ENCODE assay signal across 1 cellular context in genomic region chr10:21807162-21807561, GRCh38.
TF ChIP-seq lines count a peak whose summit lies in the region.

No MANE protein-coding gene starts in this region.

TF ChIP-seq in K562, 482 proteins besides CTCF, POLR2A, EP300 and RAD21 (continued from another document and continues in another):
- peak; percentile 20; the same call in 1 of the 2 replicates for TF ChIP-seq L3MBTL2 (IDR thresholded peaks at IDR 0.05)
- TF ChIP-seq TCF7L2 (IDR thresholded peaks at IDR 0.05; ENCODE audit: low read depth, low read length): no peak
- TF ChIP-seq, protein P1, sequence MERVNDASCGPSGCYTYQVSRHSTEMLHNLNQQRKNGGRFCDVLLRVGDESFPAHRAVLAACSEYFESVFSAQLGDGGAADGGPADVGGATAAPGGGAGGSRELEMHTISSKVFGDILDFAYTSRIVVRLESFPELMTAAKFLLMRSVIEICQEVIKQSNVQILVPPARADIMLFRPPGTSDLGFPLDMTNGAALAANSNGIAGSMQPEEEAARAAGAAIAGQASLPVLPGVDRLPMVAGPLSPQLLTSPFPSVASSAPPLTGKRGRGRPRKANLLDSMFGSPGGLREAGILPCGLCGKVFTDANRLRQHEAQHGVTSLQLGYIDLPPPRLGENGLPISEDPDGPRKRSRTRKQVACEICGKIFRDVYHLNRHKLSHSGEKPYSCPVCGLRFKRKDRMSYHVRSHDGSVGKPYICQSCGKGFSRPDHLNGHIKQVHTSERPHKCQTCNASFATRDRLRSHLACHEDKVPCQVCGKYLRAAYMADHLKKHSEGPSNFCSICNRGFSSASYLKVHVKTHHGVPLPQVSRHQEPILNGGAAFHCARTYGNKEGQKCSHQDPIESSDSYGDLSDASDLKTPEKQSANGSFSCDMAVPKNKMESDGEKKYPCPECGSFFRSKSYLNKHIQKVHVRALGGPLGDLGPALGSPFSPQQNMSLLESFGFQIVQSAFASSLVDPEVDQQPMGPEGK (CRISPR knock-in tag; IDR thresholded peaks at IDR 0.05; ENCODE audit: borderline replicate concordance): no peak
- no peak for TF ChIP-seq NR1H2 (CRISPR knock-in tag; IDR thresholded peaks at IDR 0.05)
- TF ChIP-seq CBFA2T2 (conservative IDR thresholded peaks at IDR 0.05): peak; percentile 90
- peak; percentile 71 for TF ChIP-seq CHAMP1 (IDR thresholded peaks at IDR 0.05)
- TF ChIP-seq SIX5 (IDR thresholded peaks at IDR 0.05; ENCODE audit: borderline replicate concordance in 1 of 2, insufficient read depth in 1 of 2, low read depth in 1 of 2, low read length in 2 of 2): no peak
- TF ChIP-seq JUND (IDR thresholded peaks at IDR 0.05; ENCODE audit: borderline replicate concordance, low read depth, low read length): peak; percentile 48; the same call in 1 of the 2 replicates
- peak; percentile 57; the same call in 1 of the 3 replicates for TF ChIP-seq JUND (tag; IDR thresholded peaks at IDR 0.05; ENCODE audit: borderline replicate concordance, low read depth, low read length)
- TF ChIP-seq, protein P2, sequence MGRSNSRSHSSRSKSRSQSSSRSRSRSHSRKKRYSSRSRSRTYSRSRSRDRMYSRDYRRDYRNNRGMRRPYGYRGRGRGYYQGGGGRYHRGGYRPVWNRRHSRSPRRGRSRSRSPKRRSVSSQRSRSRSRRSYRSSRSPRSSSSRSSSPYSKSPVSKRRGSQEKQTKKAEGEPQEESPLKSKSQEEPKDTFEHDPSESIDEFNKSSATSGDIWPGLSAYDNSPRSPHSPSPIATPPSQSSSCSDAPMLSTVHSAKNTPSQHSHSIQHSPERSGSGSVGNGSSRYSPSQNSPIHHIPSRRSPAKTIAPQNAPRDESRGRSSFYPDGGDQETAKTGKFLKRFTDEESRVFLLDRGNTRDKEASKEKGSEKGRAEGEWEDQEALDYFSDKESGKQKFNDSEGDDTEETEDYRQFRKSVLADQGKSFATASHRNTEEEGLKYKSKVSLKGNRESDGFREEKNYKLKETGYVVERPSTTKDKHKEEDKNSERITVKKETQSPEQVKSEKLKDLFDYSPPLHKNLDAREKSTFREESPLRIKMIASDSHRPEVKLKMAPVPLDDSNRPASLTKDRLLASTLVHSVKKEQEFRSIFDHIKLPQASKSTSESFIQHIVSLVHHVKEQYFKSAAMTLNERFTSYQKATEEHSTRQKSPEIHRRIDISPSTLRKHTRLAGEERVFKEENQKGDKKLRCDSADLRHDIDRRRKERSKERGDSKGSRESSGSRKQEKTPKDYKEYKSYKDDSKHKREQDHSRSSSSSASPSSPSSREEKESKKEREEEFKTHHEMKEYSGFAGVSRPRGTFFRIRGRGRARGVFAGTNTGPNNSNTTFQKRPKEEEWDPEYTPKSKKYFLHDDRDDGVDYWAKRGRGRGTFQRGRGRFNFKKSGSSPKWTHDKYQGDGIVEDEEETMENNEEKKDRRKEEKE (IDR thresholded peaks at IDR 0.05; ENCODE audit: borderline replicate concordance in 1 of 2, control insufficient read depth in 1 of 2, low read depth in 2 of 2, low read length in 1 of 2): peak in 1 of 2 experiments; percentile 81; a peak in 1 of 4 replicates
- TF ChIP-seq CHD4 (IDR thresholded peaks at IDR 0.05; ENCODE audit: insufficient read depth, insufficient replicate concordance, low read depth, low read length, poor library complexity, severe bottlenecking): no peak
- TF ChIP-seq ZNF830 (CRISPR knock-in tag; IDR thresholded peaks at IDR 0.05): no peak
- TF ChIP-seq, protein P3, sequence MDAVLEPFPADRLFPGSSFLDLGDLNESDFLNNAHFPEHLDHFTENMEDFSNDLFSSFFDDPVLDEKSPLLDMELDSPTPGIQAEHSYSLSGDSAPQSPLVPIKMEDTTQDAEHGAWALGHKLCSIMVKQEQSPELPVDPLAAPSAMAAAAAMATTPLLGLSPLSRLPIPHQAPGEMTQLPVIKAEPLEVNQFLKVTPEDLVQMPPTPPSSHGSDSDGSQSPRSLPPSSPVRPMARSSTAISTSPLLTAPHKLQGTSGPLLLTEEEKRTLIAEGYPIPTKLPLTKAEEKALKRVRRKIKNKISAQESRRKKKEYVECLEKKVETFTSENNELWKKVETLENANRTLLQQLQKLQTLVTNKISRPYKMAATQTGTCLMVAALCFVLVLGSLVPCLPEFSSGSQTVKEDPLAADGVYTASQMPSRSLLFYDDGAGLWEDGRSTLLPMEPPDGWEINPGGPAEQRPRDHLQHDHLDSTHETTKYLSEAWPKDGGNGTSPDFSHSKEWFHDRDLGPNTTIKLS (IDR thresholded peaks at IDR 0.05; ENCODE audit: borderline replicate concordance, low read depth): peak; percentile 33; the same call in 1 of the 2 replicates
- TF ChIP-seq ETV5 (CRISPR knock-in tag; IDR thresholded peaks at IDR 0.05; ENCODE audit: low read depth): peak; percentile 98
- TF ChIP-seq, protein P4, sequence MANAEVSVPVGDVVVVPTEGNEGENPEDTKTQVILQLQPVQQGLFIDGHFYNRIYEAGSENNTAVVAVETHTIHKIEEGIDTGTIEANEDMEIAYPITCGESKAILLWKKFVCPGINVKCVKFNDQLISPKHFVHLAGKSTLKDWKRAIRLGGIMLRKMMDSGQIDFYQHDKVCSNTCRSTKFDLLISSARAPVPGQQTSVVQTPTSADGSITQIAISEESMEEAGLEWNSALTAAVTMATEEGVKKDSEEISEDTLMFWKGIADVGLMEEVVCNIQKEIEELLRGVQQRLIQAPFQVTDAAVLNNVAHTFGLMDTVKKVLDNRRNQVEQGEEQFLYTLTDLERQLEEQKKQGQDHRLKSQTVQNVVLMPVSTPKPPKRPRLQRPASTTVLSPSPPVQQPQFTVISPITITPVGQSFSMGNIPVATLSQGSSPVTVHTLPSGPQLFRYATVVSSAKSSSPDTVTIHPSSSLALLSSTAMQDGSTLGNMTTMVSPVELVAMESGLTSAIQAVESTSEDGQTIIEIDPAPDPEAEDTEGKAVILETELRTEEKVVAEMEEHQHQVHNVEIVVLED (CRISPR knock-in tag; IDR thresholded peaks at IDR 0.05): no peak
- TF ChIP-seq HIVEP1 (CRISPR knock-in tag; IDR thresholded peaks at IDR 0.05): no peak
- peak; percentile 93 for TF ChIP-seq PKNOX1 (IDR thresholded peaks at IDR 0.05)
- peak; percentile 36; the same call in 1 of the 2 replicates for TF ChIP-seq ESRRA (IDR thresholded peaks at IDR 0.05; ENCODE audit: borderline replicate concordance, low read depth)
- TF ChIP-seq, protein P5, sequence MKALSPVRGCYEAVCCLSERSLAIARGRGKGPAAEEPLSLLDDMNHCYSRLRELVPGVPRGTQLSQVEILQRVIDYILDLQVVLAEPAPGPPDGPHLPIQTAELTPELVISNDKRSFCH (CRISPR knock-in tag; IDR thresholded peaks at IDR 0.05): no peak
- TF ChIP-seq, protein P5 (tag; IDR thresholded peaks at IDR 0.05): 0 out of 2 replicates have a peak, but pooled peaks have one; percentile 54
- no peak for TF ChIP-seq HDAC8 (tag; IDR thresholded peaks at IDR 0.05)
- no peak for TF ChIP-seq VEZF1 (CRISPR knock-in tag; IDR thresholded peaks at IDR 0.05)
- 0 out of 2 replicates have a peak, but pooled peaks have one; percentile 56 for TF ChIP-seq MTA3 (IDR thresholded peaks at IDR 0.05; ENCODE audit: borderline replicate concordance)
- TF ChIP-seq ZNF197 (CRISPR knock-in tag; IDR thresholded peaks at IDR 0.05; ENCODE audit: low read depth): 0 out of 2 replicates have a peak, but pooled peaks have one; percentile 39
- TF ChIP-seq SMARCA5 (IDR thresholded peaks at IDR 0.05): no peak
- TF ChIP-seq NUFIP1 (IDR thresholded peaks at IDR 0.05; ENCODE audit: partially characterized antibody): no peak
- TF ChIP-seq CC2D1A (IDR thresholded peaks at IDR 0.05): peak; percentile 78; the same call in 1 of the 2 replicates
- TF ChIP-seq, protein P6, sequence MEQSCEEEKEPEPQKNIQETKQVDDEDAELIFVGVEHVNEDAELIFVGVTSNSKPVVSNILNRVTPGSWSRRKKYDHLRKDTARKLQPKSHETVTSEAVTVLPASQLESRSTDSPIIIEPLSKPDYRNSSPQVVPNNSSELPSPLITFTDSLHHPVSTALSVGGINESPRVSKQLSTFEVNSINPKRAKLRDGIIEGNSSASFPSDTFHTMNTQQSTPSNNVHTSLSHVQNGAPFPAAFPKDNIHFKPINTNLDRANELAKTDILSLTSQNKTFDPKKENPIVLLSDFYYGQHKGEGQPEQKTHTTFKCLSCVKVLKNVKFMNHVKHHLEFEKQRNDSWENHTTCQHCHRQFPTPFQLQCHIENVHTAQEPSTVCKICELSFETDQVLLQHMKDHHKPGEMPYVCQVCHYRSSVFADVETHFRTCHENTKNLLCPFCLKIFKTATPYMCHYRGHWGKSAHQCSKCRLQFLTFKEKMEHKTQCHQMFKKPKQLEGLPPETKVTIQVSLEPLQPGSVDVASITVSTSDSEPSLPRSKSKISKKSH (CRISPR knock-in tag; IDR thresholded peaks at IDR 0.05): no peak
- TF ChIP-seq TAF1 (IDR thresholded peaks at IDR 0.05; ENCODE audit: control insufficient read depth, extremely low read depth, insufficient read depth, low read length, severe bottlenecking): peak; percentile 57
- TF ChIP-seq, protein P7, sequence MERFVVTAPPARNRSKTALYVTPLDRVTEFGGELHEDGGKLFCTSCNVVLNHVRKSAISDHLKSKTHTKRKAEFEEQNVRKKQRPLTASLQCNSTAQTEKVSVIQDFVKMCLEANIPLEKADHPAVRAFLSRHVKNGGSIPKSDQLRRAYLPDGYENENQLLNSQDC (CRISPR knock-in tag; IDR thresholded peaks at IDR 0.05): no peak
- TF ChIP-seq ZNF274 (IDR thresholded peaks at IDR 0.05; ENCODE audit: borderline replicate concordance, low read depth, low read length): no peak
- no peak; the same call in 1 of the 2 replicates for TF ChIP-seq DMBX1 (CRISPR knock-in tag; IDR thresholded peaks at IDR 0.05; ENCODE audit: borderline replicate concordance)
- TF ChIP-seq, protein P8, sequence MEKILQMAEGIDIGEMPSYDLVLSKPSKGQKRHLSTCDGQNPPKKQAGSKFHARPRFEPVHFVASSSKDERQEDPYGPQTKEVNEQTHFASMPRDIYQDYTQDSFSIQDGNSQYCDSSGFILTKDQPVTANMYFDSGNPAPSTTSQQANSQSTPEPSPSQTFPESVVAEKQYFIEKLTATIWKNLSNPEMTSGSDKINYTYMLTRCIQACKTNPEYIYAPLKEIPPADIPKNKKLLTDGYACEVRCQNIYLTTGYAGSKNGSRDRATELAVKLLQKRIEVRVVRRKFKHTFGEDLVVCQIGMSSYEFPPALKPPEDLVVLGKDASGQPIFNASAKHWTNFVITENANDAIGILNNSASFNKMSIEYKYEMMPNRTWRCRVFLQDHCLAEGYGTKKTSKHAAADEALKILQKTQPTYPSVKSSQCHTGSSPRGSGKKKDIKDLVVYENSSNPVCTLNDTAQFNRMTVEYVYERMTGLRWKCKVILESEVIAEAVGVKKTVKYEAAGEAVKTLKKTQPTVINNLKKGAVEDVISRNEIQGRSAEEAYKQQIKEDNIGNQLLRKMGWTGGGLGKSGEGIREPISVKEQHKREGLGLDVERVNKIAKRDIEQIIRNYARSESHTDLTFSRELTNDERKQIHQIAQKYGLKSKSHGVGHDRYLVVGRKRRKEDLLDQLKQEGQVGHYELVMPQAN (IDR thresholded peaks at IDR 0.05; ENCODE audit: borderline replicate concordance): no peak; the same call in 1 of the 2 replicates
- TF ChIP-seq RCOR1 (IDR thresholded peaks at IDR 0.05; ENCODE audit: borderline replicate concordance in 1 of 2, low read depth in 2 of 2, low read length in 2 of 2): peak; percentile 56 to 84; a peak in 3 of 4 replicates
- no peak for TF ChIP-seq SRSF1 (IDR thresholded peaks at IDR 0.05; ENCODE audit: low read depth, low read length)
- peak; percentile 68 for TF ChIP-seq NFIC (IDR thresholded peaks at IDR 0.05)
- peak; percentile 53; the same call in 1 of the 2 replicates for TF ChIP-seq TCF7 (IDR thresholded peaks at IDR 0.05; ENCODE audit: borderline replicate concordance)
- peak; percentile 89 for TF ChIP-seq SMARCB1 (IDR thresholded peaks at IDR 0.05; ENCODE audit: insufficient read length, low read depth)
- TF ChIP-seq TEAD2 (tag; IDR thresholded peaks at IDR 0.05): no peak
- no peak for TF ChIP-seq POLR2H (tag; IDR thresholded peaks at IDR 0.05; ENCODE audit: low read depth)
- peak; percentile 92 for TF ChIP-seq TCF3 (CRISPR knock-in tag; IDR thresholded peaks at IDR 0.05)
- 0 out of 4 replicates have a peak, but pooled peaks of 1 of the 2 experiments have one; percentile 21 for TF ChIP-seq MAZ (CRISPR knock-in tag; conservative IDR thresholded peaks at IDR 0.05 in 1 of 2, IDR thresholded peaks at IDR 0.05 in 1 of 2)
- no peak for TF ChIP-seq TCFL5 (CRISPR knock-in tag; conservative IDR thresholded peaks at IDR 0.05)
- TF ChIP-seq CHCHD3 (CRISPR knock-in tag; IDR thresholded peaks at IDR 0.05): no peak
- TF ChIP-seq TRIM28 (IDR thresholded peaks at IDR 0.05): peak; percentile 38; the same call in 1 of the 2 replicates
- peak; percentile 88 for TF ChIP-seq STAT5A (IDR thresholded peaks at IDR 0.05; ENCODE audit: borderline replicate concordance, low read length)
